ENCODE assay signal across 15 cellular contexts in the genomic region with DNA sequence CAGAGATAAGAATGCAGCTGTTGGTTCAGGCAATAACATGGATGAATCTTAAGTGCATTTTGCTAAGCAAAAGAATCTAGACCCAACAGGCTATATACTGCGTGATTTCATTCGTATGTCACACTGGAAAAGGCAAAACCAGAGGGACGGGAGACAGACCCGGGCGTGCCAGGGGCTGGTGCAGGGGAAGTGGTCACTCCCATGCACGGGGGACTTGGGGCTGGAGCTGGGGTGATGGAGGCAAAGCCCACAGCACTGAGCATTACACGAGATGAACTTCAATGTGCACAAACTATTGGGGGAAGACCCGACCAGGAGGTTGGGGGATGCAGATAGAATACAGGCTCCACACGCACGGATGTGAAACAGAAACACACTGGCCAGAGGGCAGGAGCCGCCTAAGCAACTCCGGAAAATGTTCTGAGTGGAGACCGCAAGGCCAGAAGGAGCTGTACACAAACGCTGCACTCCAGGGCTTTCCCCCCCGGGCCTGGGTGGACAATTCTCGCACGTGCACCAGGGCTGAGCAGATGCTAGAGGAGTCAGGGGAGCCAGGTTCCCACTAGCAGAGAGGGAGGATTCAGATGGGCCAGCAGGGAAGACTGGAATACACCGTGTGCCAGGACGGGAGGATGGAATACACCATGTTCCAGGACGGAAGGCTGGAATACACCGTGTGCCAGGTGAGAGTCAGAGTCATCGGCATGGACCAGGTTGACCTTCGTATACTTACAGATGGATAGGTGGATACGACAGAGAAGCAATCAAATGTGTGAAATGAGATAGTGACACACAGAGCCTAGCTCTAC. TPM values are rescaled to one million over a fixed set of nuclear protein-coding genes. Genes with fewer than 3 reads are reported as not detected.
DNase-seq lines count a peak whose midpoint lies in the region; ATAC-seq and TF ChIP-seq lines count a peak whose summit lies in the region.
"Had no signal": no experiment of that assay in that cellular context is flagged by ENCODE, and none has a peak within 500 bp of the region (broad histone marks: within the 10 kb centered on the region; RNA-seq: fewer than 3 reads in every experiment).

No MANE protein-coding gene starts in this region.

- CTCF ChIA-PET in WTC11 (lab: Charles Lee) = no interaction called here

- POLR2A ChIA-PET in WTC11 (lab: Charles Lee) = no interaction called here

- H3K4me3 ChIP-seq in BLaER1 = no peak overlapping the region
- no peak overlapping the region for H3K4me3 ChIP-seq in neural progenitor cell
- H3K4me3 ChIP-seq: GM23338 had no signal

- DNase-seq in WTC11 (ENCODE audit: low spot score) (no peak), neural progenitor cell (ENCODE audit: low spot score) (no peak), DMS153 treated with DMSO at 0.1 percent for 48 hours (lab: John Stamatoyannopoulos, UW; ENCODE audit: unreplicated experiment) (no peak), Kasumi-1 (lab: John Stamatoyannopoulos, UW) (no peak)
- DNase-seq in activated CD4-positive, alpha-beta T cell treated with anti-CD3 and anti-CD28 coated beads, Interleukin-2, amount 50 U/mL, for 1 hour = no peak
- DNase-seq: ACHN; CD4-positive, alpha-beta T cell; DND-41; GF-D8; H7; IMR-90 had no signal

- H3K9me3 Mint-ChIP-seq in WTC11 (no peaks in the 10 kb centered on the region), neural progenitor cell (peaks cover 17% of the 10 kb centered on the region)
- H3K9me3 Mint-ChIP-seq: CD4-positive, alpha-beta T cell had no signal

- H3K27me3 ChIP-seq in BLaER1 (no peaks in the 10 kb centered on the region), neural progenitor cell (no peaks in the 10 kb centered on the region)

- H3K79me2 ChIP-seq in neural progenitor cell (ENCODE audit: low read depth) = no peaks in the 10 kb centered on the region

- H3K27me3 Mint-ChIP-seq in WTC11 (ENCODE audit: low read depth) = no peaks in the 10 kb centered on the region
- peaks cover 2% of the 10 kb centered on the region for H3K27me3 Mint-ChIP-seq in neural progenitor cell (ENCODE audit: insufficient read depth, low read depth)
- H3K27me3 Mint-ChIP-seq: CD4-positive, alpha-beta T cell had no signal

- H3K36me3 Mint-ChIP-seq in WTC11 = no peaks in the 10 kb centered on the region
- H3K36me3 Mint-ChIP-seq in neural progenitor cell = peaks cover 16% of the 10 kb centered on the region

- no peak overlapping the region for H2AFZ ChIP-seq in neural progenitor cell (replicated peaks)
- H2AFZ ChIP-seq: GM23338 had no signal

- H3K9me3 ChIP-seq in BLaER1 = no peaks in the 10 kb centered on the region
- no peaks in the 10 kb centered on the region for H3K9me3 ChIP-seq in neural progenitor cell (ENCODE audit: low read depth)

- H3K4me3 Mint-ChIP-seq in WTC11 (no peak overlapping the region), neural progenitor cell (peak overlapping the region; percentile 3)
- H3K4me3 Mint-ChIP-seq: CD4-positive, alpha-beta T cell; GM23338 had no signal

- no peak overlapping the region for H3K27ac ChIP-seq in BLaER1
- H3K27ac ChIP-seq in neural progenitor cell = no peak overlapping the region

- H3K27ac Mint-ChIP-seq in WTC11 (peak overlapping the region; percentile 68; the same call in 1 of the 2 replicates), neural progenitor cell (peak overlapping the region; percentile 42)
- H3K27ac Mint-ChIP-seq: CD4-positive, alpha-beta T cell; GM23338 had no signal

- H3K9ac ChIP-seq in BLaER1 (0 out of 2 replicates have a peak overlapping the region, but pooled peaks have one; percentile 8), neural progenitor cell (no peak overlapping the region)

- no peak for ATAC-seq in WTC11
- ATAC-seq in esophagus mucosa = peak; percentile 10
- ATAC-seq in GM19395 (IDR thresholded peaks at IDR 0.05; ENCODE audit: unreplicated experiment) = no peak
- ATAC-seq: GM23338 had no signal

- no peaks in the 10 kb centered on the region for H3K4me1 Mint-ChIP-seq in WTC11
- H3K4me1 Mint-ChIP-seq in neural progenitor cell = peaks cover 16% of the 10 kb centered on the region
- H3K4me1 Mint-ChIP-seq: GM23338 had no signal

- H3K36me3 ChIP-seq in BLaER1 = peaks cover 10% of the 10 kb centered on the region; the same call in 1 of the 2 replicates
- H3K36me3 ChIP-seq in neural progenitor cell = no peaks in the 10 kb centered on the region

- no peak overlapping the region for H3K4me2 ChIP-seq in BLaER1
- H3K4me2 ChIP-seq in neural progenitor cell = no peak overlapping the region
- H3K4me2 ChIP-seq: GM23338 had no signal

- H4K20me1 ChIP-seq in BLaER1 = peaks cover 45% of the 10 kb centered on the region
- H4K20me1 ChIP-seq in neural progenitor cell (ENCODE audit: low read depth) = no peaks in the 10 kb centered on the region

- H3F3A ChIP-seq in neural progenitor cell (ENCODE audit: low read depth) = no peaks in the 10 kb centered on the region

- TF ChIP-seq CTCF in WTC11 (IDR thresholded peaks at IDR 0.05) = no peak
- no peak for TF ChIP-seq CTCF in neural progenitor cell (IDR thresholded peaks at IDR 0.05)

- H3K4me1 ChIP-seq in BLaER1 (peaks cover 17% of the 10 kb centered on the region), neural progenitor cell (no peaks in the 10 kb centered on the region)

TF ChIP-seq in WTC11, 78 proteins besides CTCF, POLR2A, EP300 and RAD21:
- TF ChIP-seq TEAD1 (CRISPR knock-in tag; IDR thresholded peaks at IDR 0.05) = no peak
- no peak for TF ChIP-seq GRHL2 (CRISPR knock-in tag; IDR thresholded peaks at IDR 0.05; ENCODE audit: insufficient replicate concordance, severe bottlenecking)
- TF ChIP-seq, protein P1, sequence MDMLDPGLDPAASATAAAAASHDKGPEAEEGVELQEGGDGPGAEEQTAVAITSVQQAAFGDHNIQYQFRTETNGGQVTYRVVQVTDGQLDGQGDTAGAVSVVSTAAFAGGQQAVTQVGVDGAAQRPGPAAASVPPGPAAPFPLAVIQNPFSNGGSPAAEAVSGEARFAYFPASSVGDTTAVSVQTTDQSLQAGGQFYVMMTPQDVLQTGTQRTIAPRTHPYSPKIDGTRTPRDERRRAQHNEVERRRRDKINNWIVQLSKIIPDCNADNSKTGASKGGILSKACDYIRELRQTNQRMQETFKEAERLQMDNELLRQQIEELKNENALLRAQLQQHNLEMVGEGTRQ (CRISPR knock-in tag; IDR thresholded peaks at IDR 0.05) = no peak
- TF ChIP-seq ATF2 (CRISPR knock-in tag; IDR thresholded peaks at IDR 0.05; ENCODE audit: borderline replicate concordance, low read depth) = no peak
- TF ChIP-seq PRDM15 (CRISPR knock-in tag; IDR thresholded peaks at IDR 0.05) = no peak

RNA-seq across cellular contexts. Expression of gene LMF1, which starts 11.3 kb away (rescaled TPM):
- 10.5 to 13.0 TPM (median 10.8 TPM) in 3 replicates for total RNA-seq in WTC11 (2021)
- 11.4 TPM for total RNA-seq in esophagus mucosa
- 3.4 and 26.8 TPM in 2 replicates for total RNA-seq in neural progenitor cell (ENCODE audit: low replicate concordance)

RNA-seq across cellular contexts. Expression of gene SOX8, which starts 22.1 kb away (rescaled TPM):
- total RNA-seq in WTC11 (2021) (10.2 to 12.3 TPM (median 10.9 TPM) in 3 replicates), esophagus mucosa (0.16 TPM), neural progenitor cell (ENCODE audit: low replicate concordance) (0.75 and 3.0 TPM in 2 replicates)
